ENCODE assay signal across 10 cellular contexts in the genomic region with DNA sequence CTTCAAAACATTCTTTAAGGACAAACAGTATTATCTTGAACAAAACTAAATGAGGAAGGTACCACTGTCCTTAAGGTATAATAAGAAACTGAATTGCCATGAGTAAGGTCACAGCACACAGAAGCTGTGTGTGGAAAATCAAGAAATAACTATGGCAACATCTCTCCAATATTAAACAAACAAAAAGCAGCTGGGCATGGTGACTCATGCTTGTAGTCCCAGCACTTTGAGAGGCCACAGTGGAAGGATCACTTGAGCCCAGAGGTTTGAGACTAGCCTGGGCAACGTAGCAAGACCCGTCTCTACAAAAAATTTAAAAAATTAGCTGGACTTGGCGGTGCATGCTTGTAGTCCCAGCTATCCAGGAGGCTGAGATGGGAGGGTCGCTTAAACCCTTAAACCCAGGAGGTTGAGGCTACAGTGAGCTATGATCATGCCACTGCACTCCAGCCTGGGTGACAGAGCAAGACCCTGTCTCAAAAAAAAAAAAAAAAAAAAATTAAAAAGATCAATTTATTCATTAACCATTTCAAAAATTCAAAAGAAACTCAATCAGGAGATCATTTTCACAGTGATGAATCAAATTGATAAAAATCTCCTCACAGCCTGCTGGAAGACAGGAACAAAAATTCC.
A peak's percentile ranks its signal among the peaks of the same experiment; 100 is the strongest.
DNase-seq lines count a peak whose midpoint lies in the region; ATAC-seq and TF ChIP-seq lines count a peak whose summit lies in the region.
"Had no signal": no experiment of that assay in that cellular context is flagged by ENCODE, and none has a peak within 500 bp of the region (broad histone marks: within the 10 kb centered on the region; RNA-seq: fewer than 3 reads in every experiment).

No MANE protein-coding gene starts in this region.

- TF ChIP-seq CTCF in AG09309 (IDR thresholded peaks at IDR 0.05; ENCODE audit: control insufficient read depth, insufficient read depth, low read depth, low read length, missing control alignments) (no peak), mammary epithelial cell (conservative IDR thresholded peaks at IDR 0.05 in 1 of 2, IDR thresholded peaks at IDR 0.05 in 1 of 2; ENCODE audit: extremely low read depth in 1 of 2, insufficient read depth in 1 of 2, low read depth in 1 of 2, low read length in 2 of 2) (no peak), right lobe of liver (IDR thresholded peaks at IDR 0.05) (no peak), Peyer's patch (IDR thresholded peaks at IDR 0.05) (no peak)

- H3K27ac ChIP-seq in mammary epithelial cell (ENCODE audit: insufficient read depth, low read depth, low read length) (no peak overlapping the region), right lobe of liver (no peak overlapping the region), Peyer's patch (no peak overlapping the region)

- BruUV-seq in mammary epithelial cell (replicated peaks; lab: Mats Ljungman, UMichigan) = no TSS peak

- H4K20me1 ChIP-seq in mammary epithelial cell (ENCODE audit: insufficient read depth, low read length) = no peaks in the 10 kb centered on the region

- no peaks in the 10 kb centered on the region for H3K79me2 ChIP-seq in mammary epithelial cell (ENCODE audit: insufficient read depth, low read length)

- dilution Hi-C loops in mammary epithelial cell (cut with HindIII; ENCODE audit: low sequenced_read_pairs) = no loop called here

- no peak overlapping the region for H3K4me3 ChIP-seq in AG09309 (ENCODE audit: control insufficient read depth, low read depth, low read length)
- no peak overlapping the region for H3K4me3 ChIP-seq in mammary epithelial cell (replicated peaks in 1 of 3; ENCODE audit: insufficient read depth in 1 of 3, low read depth in 2 of 3, low read length in 3 of 3)
- no peak overlapping the region for H3K4me3 ChIP-seq in right lobe of liver
- no peak overlapping the region for H3K4me3 ChIP-seq in Peyer's patch

- no peak for TF ChIP-seq POLR2A in right lobe of liver (IDR thresholded peaks at IDR 0.05)
- TF ChIP-seq POLR2A in Peyer's patch (IDR thresholded peaks at IDR 0.05) = no peak

- in situ Hi-C loops in mammary epithelial cell (cut with MboI; ENCODE audit: low sequenced_read_pairs in 2 of 2) = no loop called here

- ATAC-seq in right lobe of liver = peak; percentile 35 to 81 (median 60)

- intact Hi-C loops in mammary epithelial cell (cut with micrococcal nuclease) (no loop called here), right lobe of liver (cut with DNase I) (no loop called here)

- H3K4me2 ChIP-seq in mammary epithelial cell (ENCODE audit: insufficient read depth, low read depth, low read length) = no peak overlapping the region

- peak; percentile 74 for DNase-seq in AG09309 (ENCODE audit: low read depth)
- peak; percentile 41 for DNase-seq in MV-4-11 (lab: John Stamatoyannopoulos, UW)
- DNase-seq in mammary epithelial cell = peak; percentile 75
- DNase-seq in right lobe of liver = no peak
- no peak for DNase-seq in Peyer's patch
- no peak for DNase-seq in activated effector memory CD4-positive, alpha-beta T cell treated with Interleukin-2 at 50 U/mL for 16 hours
- DNase-seq in NOMO-1 treated with dmso at 0.1 percent for 144 hours (lab: John Stamatoyannopoulos, UW; ENCODE audit: unreplicated experiment) = no peak
- no peak for DNase-seq in T-helper 1 cell
- DNase-seq: activated CD4-positive, alpha-beta T cell treated with anti-CD3 and anti-CD28 coated beads, Interleukin-2, amount 50 U/mL, for 4 hours; GOT3 had no signal

- H3K36me3 ChIP-seq in mammary epithelial cell (ENCODE audit: insufficient read depth, low read length) (no peaks in the 10 kb centered on the region), right lobe of liver (no peaks in the 10 kb centered on the region), Peyer's patch (no peaks in the 10 kb centered on the region)

- peaks cover 6% of the 10 kb centered on the region for H3K4me1 ChIP-seq in mammary epithelial cell (ENCODE audit: insufficient read depth, low read length)
- H3K4me1 ChIP-seq in right lobe of liver = no peaks in the 10 kb centered on the region
- no peaks in the 10 kb centered on the region for H3K4me1 ChIP-seq in Peyer's patch

- WGBS in mammary epithelial cell (ENCODE audit: low coverage, missing lambda C conversion rate) = 32% methylated on average over 4 of the region's 4 CpGs
- 61% methylated on average over 3 of the region's 4 CpGs for WGBS in right lobe of liver (ENCODE audit: insufficient coverage, low coverage, low lambda C conversion rate, missing lambda C conversion rate)

- H2AFZ ChIP-seq in mammary epithelial cell (ENCODE audit: low read depth, low read length) = no peak overlapping the region

- H3K9me3 ChIP-seq in mammary epithelial cell (replicated peaks; ENCODE audit: insufficient read depth, low read length) = no peaks in the 10 kb centered on the region
- H3K9me3 ChIP-seq in right lobe of liver = no peaks in the 10 kb centered on the region
- H3K9me3 ChIP-seq in Peyer's patch = no peaks in the 10 kb centered on the region

- CTCF ChIA-PET in mammary epithelial cell (lab: Charles Lee; ENCODE audit: low non-redundant PET) = no interaction called here

- H3K27me3 ChIP-seq in mammary epithelial cell (ENCODE audit: insufficient read depth, low read length) (no peaks in the 10 kb centered on the region), right lobe of liver (no peaks in the 10 kb centered on the region), Peyer's patch (no peaks in the 10 kb centered on the region)

- H3K9ac ChIP-seq in mammary epithelial cell (ENCODE audit: insufficient read depth, low read length) = no peak overlapping the region

Comparison
In these comparisons a context has a peak if more than half of its experiments do, and no peak if none do; other contexts are left out.
1. DNase-seq: peak in AG09309 (single experiment), MV-4-11 (single experiment) and mammary epithelial cell (single experiment); none in right lobe of liver (0 of 3), Peyer's patch (0 of 3), activated effector memory CD4-positive, alpha-beta T cell treated with Interleukin-2 at 50 U/mL for 16 hours (single experiment), NOMO-1 treated with dmso at 0.1 percent for 144 hours (single experiment) and T-helper 1 cell (0 of 5).